In the genomic region with DNA sequence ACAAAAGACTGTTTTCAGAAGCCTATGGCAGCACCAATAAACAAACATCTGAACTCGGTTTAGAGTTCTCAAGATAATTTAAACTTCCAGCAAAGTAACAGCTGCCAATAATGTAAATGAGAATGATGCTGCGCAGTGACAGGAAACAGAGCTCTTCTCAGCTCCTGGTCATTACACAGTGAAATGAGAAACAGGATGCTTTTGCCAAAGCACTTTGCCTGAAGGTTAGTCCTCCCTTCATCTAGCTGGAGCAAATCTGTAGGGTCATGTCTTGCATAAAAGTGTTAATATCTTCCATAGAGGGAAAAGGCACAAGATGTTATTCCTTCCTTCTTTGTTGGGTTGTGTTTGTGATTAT, we compare ENCODE assay signal across 9 cellular contexts.
DNase-seq lines count a peak whose midpoint lies in the region; ATAC-seq and TF ChIP-seq lines count a peak whose summit lies in the region.
"Had no signal": no experiment of that assay in that cellular context is flagged by ENCODE, and none has a peak within 500 bp of the region (broad histone marks: within the 10 kb centered on the region; RNA-seq: fewer than 3 reads in every experiment).

No MANE protein-coding gene starts in this region.

- peaks cover 2% of the 10 kb centered on the region for H3K27me3 Mint-ChIP-seq in HFFc6 (ENCODE audit: insufficient read depth)
- no peaks in the 10 kb centered on the region; the same call in 1 of the 2 replicates for H3K27me3 Mint-ChIP-seq in WTC11 (ENCODE audit: low read depth)

- H3K9ac ChIP-seq in neural cell (ENCODE audit: low read length) = no peak overlapping the region

- no peaks in the 10 kb centered on the region for H4K20me1 ChIP-seq in neural cell (ENCODE audit: insufficient read depth)

- CTCF ChIA-PET in WTC11 (lab: Charles Lee) = interaction anchor here (0.5 to 4.2 kb wide), 19 partner anchors 9 to 465 kb away, joined by 3 to 66 read pairs (median 6); no protein-coding TSS in a partner anchor

- H3K27ac ChIP-seq in neural cell (ENCODE audit: low read length) = no peak overlapping the region
- H3K27ac ChIP-seq in WERI-Rb-1 = no peak overlapping the region
- H3K27ac ChIP-seq in brain microvascular endothelial cell = no peak overlapping the region

- H3K36me3 Mint-ChIP-seq in HFFc6 (ENCODE audit: low read depth) = peaks cover 33% of the 10 kb centered on the region
- H3K36me3 Mint-ChIP-seq in WTC11 = peaks cover 4% of the 10 kb centered on the region; the same call in 1 of the 2 replicates

- H3K4me3 ChIP-seq in neural cell (ENCODE audit: low read length) (peak overlapping the region; percentile 73), WERI-Rb-1 (ENCODE audit: low read depth, low read length) (no peak overlapping the region), brain microvascular endothelial cell (ENCODE audit: low read depth, low read length) (no peak overlapping the region), MG63 (no peak overlapping the region)

- H3K27ac Mint-ChIP-seq in HFFc6 (peak overlapping the region; percentile 90), WTC11 (peak overlapping the region; percentile 96)
- H3K27ac Mint-ChIP-seq: IgD-negative memory B cell had no signal

- peaks cover 13% of the 10 kb centered on the region for H3K79me2 ChIP-seq in neural cell (replicated peaks; ENCODE audit: insufficient read depth, low read length)

- H3K27me3 ChIP-seq in neural cell (ENCODE audit: insufficient read depth, low read depth, low read length) = no peaks in the 10 kb centered on the region
- H3K27me3 ChIP-seq in WERI-Rb-1 (ENCODE audit: insufficient read depth, low read depth, severe bottlenecking) = no peaks in the 10 kb centered on the region
- H3K27me3 ChIP-seq in brain microvascular endothelial cell (replicated peaks) = no peaks in the 10 kb centered on the region
- no peaks in the 10 kb centered on the region for H3K27me3 ChIP-seq in MG63

- H3K36me3 ChIP-seq in neural cell (ENCODE audit: insufficient read depth, low read length) = no peaks in the 10 kb centered on the region
- no peaks in the 10 kb centered on the region for H3K36me3 ChIP-seq in WERI-Rb-1
- no peaks in the 10 kb centered on the region for H3K36me3 ChIP-seq in brain microvascular endothelial cell (replicated peaks)
- no peaks in the 10 kb centered on the region for H3K36me3 ChIP-seq in MG63

- ATAC-seq in GM18505 (IDR thresholded peaks at IDR 0.05; ENCODE audit: unreplicated experiment) (peak; percentile 2), WTC11 (no peak)

- POLR2A ChIA-PET in WTC11 (lab: Charles Lee) = interaction anchor here (0.8 kb wide), 1 partner anchor 8 kb away, joined by 3 read pairs; no protein-coding TSS in a partner anchor

- no peaks in the 10 kb centered on the region for H3K9me2 ChIP-seq in neural cell (ENCODE audit: insufficient read depth, low read length)

- H3K4me1 Mint-ChIP-seq in HFFc6 (ENCODE audit: low read depth) (peaks cover 52% of the 10 kb centered on the region), WTC11 (peaks cover 49% of the 10 kb centered on the region)

- TF ChIP-seq POLR2A in GM18505 (IDR thresholded peaks at IDR 0.05; ENCODE audit: borderline replicate concordance, extremely low read depth, insufficient read depth, insufficient read length) = no peak

- TF ChIP-seq CTCF in HFFc6 (IDR thresholded peaks at IDR 0.05) (no peak), WTC11 (IDR thresholded peaks at IDR 0.05) (no peak), neural cell (IDR thresholded peaks at IDR 0.05; ENCODE audit: poor library complexity, severe bottlenecking) (no peak), WERI-Rb-1 (IDR thresholded peaks at IDR 0.05; ENCODE audit: low read depth, low read length) (no peak), brain microvascular endothelial cell (IDR thresholded peaks at IDR 0.05; ENCODE audit: low read depth, low read length, missing control alignments) (no peak)

- H3F3A ChIP-seq in neural cell (ENCODE audit: insufficient read depth, low read length, poor library complexity, severe bottlenecking) = no peaks in the 10 kb centered on the region

- DNase-seq in HFFc6 (no peak), WTC11 (ENCODE audit: low spot score) (no peak), WERI-Rb-1 (no peak), brain microvascular endothelial cell (no peak), MG63 (no peak), NAMALWA (ENCODE audit: low spot score) (no peak)

- in situ Hi-C loops in brain microvascular endothelial cell (cut with HindIII; ENCODE audit: low pct_ligation_motif_present, low sequenced_read_pairs) = no loop called here

- H3K9me3 ChIP-seq in neural cell (ENCODE audit: low read length) (no peaks in the 10 kb centered on the region), WERI-Rb-1 (ENCODE audit: severe bottlenecking) (no peaks in the 10 kb centered on the region), MG63 (no peaks in the 10 kb centered on the region)

- H3K9me3 Mint-ChIP-seq in HFFc6 (no peaks in the 10 kb centered on the region), WTC11 (no peaks in the 10 kb centered on the region)

- H2AFZ ChIP-seq in neural cell (ENCODE audit: low read depth, low read length) = no peak overlapping the region

- no peak for TF ChIP-seq RAD21 in neural cell (conservative IDR thresholded peaks at IDR 0.05)

- H3K4me2 ChIP-seq in neural cell (ENCODE audit: low read length) = peak overlapping the region; percentile 53

- H3K4me3 Mint-ChIP-seq in HFFc6 (peak overlapping the region; percentile 93), WTC11 (peak overlapping the region; percentile 94)

- TF ChIP-seq EP300 in neural cell (conservative IDR thresholded peaks at IDR 0.05; ENCODE audit: poor library complexity, severe bottlenecking) = no peak

TF ChIP-seq in WTC11, 78 proteins besides CTCF, POLR2A, EP300 and RAD21 (continues in another document):
- TF ChIP-seq NFYB (CRISPR knock-in tag; conservative IDR thresholded peaks at IDR 0.05; ENCODE audit: low read depth) = no peak
- TF ChIP-seq MYBL2 (CRISPR knock-in tag; IDR thresholded peaks at IDR 0.05) = no peak
- TF ChIP-seq, protein P1, sequence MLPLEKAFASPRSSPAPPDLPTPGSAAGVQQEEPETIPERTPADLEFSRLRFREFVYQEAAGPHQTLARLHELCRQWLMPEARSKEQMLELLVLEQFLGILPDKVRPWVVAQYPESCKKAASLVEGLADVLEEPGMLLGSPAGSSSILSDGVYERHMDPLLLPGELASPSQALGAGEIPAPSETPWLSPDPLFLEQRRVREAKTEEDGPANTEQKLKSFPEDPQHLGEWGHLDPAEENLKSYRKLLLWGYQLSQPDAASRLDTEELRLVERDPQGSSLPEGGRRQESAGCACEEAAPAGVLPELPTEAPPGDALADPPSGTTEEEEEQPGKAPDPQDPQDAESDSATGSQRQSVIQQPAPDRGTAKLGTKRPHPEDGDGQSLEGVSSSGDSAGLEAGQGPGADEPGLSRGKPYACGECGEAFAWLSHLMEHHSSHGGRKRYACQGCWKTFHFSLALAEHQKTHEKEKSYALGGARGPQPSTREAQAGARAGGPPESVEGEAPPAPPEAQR (CRISPR knock-in tag; IDR thresholded peaks at IDR 0.05) = no peak

TF ChIP-seq in neural cell, 6 proteins besides CTCF, POLR2A, EP300 and RAD21:
- TF ChIP-seq SMC3 (conservative IDR thresholded peaks at IDR 0.05; ENCODE audit: poor library complexity) = no peak
- TF ChIP-seq, protein P2, sequence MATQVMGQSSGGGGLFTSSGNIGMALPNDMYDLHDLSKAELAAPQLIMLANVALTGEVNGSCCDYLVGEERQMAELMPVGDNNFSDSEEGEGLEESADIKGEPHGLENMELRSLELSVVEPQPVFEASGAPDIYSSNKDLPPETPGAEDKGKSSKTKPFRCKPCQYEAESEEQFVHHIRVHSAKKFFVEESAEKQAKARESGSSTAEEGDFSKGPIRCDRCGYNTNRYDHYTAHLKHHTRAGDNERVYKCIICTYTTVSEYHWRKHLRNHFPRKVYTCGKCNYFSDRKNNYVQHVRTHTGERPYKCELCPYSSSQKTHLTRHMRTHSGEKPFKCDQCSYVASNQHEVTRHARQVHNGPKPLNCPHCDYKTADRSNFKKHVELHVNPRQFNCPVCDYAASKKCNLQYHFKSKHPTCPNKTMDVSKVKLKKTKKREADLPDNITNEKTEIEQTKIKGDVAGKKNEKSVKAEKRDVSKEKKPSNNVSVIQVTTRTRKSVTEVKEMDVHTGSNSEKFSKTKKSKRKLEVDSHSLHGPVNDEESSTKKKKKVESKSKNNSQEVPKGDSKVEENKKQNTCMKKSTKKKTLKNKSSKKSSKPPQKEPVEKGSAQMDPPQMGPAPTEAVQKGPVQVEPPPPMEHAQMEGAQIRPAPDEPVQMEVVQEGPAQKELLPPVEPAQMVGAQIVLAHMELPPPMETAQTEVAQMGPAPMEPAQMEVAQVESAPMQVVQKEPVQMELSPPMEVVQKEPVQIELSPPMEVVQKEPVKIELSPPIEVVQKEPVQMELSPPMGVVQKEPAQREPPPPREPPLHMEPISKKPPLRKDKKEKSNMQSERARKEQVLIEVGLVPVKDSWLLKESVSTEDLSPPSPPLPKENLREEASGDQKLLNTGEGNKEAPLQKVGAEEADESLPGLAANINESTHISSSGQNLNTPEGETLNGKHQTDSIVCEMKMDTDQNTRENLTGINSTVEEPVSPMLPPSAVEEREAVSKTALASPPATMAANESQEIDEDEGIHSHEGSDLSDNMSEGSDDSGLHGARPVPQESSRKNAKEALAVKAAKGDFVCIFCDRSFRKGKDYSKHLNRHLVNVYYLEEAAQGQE (IDR thresholded peaks at IDR 0.05; ENCODE audit: borderline replicate concordance) = no peak
- no peak for TF ChIP-seq POLR2AphosphoS5 (IDR thresholded peaks at IDR 0.05)
- no peak for TF ChIP-seq EZH2 (IDR thresholded peaks at IDR 0.05; ENCODE audit: borderline replicate concordance, insufficient read depth, low read length, poor library complexity, severe bottlenecking)
- no peak for TF ChIP-seq TAF1 (IDR thresholded peaks at IDR 0.05; ENCODE audit: low read depth)
- TF ChIP-seq MXI1 (conservative IDR thresholded peaks at IDR 0.05; ENCODE audit: poor library complexity, severe bottlenecking) = no peak
TF ChIP-seq in neural cell: peak in this region for 0.
